ENCODE assay signal across 1 cellular context in genomic region chr5:179553006-179553405, GRCh38.
TF ChIP-seq lines count a peak whose summit lies in the region.

No MANE protein-coding gene starts in this region.

TF ChIP-seq in HepG2, 621 proteins besides CTCF, POLR2A, EP300 and RAD21:
- 0 out of 2 replicates have a peak, but pooled peaks have one; percentile 8 for TF ChIP-seq ZFX (CRISPR knock-in tag; IDR thresholded peaks at IDR 0.05; ENCODE audit: low read depth)
- TF ChIP-seq SIX4 (CRISPR knock-in tag; IDR thresholded peaks at IDR 0.05), result no peak
- TF ChIP-seq ETV5 (CRISPR knock-in tag; IDR thresholded peaks at IDR 0.05; ENCODE audit: borderline replicate concordance), result no peak
- TF ChIP-seq NFIC (IDR thresholded peaks at IDR 0.05; ENCODE audit: low read length), result no peak
